Comparison of ENCODE assay signal across 21 cellular contexts in the genomic region with DNA sequence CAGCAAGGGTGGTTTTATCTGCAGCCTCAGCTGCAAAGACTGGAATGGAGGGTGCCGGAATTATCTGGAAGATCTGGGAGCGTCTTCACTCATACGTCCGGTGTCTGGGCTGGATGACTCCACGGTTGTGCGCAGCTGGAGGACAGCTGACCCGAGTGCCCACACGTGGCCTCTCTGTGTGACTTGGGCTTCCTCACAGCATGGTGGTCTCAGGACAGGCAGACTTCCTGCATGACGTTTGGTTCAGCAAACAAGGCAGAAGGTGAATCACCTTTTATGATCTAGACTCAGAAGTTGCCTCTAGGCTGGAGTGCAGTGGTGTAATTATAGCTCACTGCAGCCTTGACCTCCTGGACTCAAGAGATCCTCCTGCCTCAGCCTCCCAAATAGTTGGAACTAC. TPM values are rescaled to one million over a fixed set of nuclear protein-coding genes. Genes with fewer than 3 reads are reported as not detected.
"Had no signal": no experiment of that assay in that cellular context is flagged by ENCODE, and none has a peak within 500 bp of the region (broad histone marks: within the 10 kb centered on the region; RNA-seq: fewer than 3 reads in every experiment).

No MANE protein-coding gene starts in this region.

- H3K4me3 ChIP-seq: lung, thoracic aorta had no signal

- H3K9me3 ChIP-seq: spleen, thoracic aorta had no signal

- DNase-seq: activated CD4-positive, alpha-beta T cell treated with anti-CD3 and anti-CD28 coated beads, Interleukin-2, amount 10 ng/mL, durations not matched to agents 7 days and 5 days; activated CD4-positive, CD25-positive, alpha-beta regulatory T cell treated with anti-CD3 and anti-CD28 coated beads, Interleukin-2, amount 50 U/mL, for 72 hours; activated CD8-positive, alpha-beta memory T cell treated with anti-CD3 and anti-CD28 coated beads, Interleukin-2, amount 10 ng/mL, durations not matched to agents 7 days and 5 days; activated naive CD8-positive, alpha-beta T cell treated with anti-CD3 and anti-CD28 coated beads, Interleukin-2, amount 50 U/mL, for 24 hours; mesendoderm; right cardiac atrium; WERI-Rb-1 had no signal

- H3K36me3 ChIP-seq: spleen, thoracic aorta, WERI-Rb-1 had no signal

- FAIRE-seq: keratinocyte, urothelium cell line had no signal

- H3K27ac ChIP-seq: thoracic aorta, WERI-Rb-1 had no signal

RNA-seq across cellular contexts. Expression of a gene that starts 33.2 kb away (rescaled TPM):
- total RNA-seq: activated CD4-positive, alpha-beta T cell treated with anti-CD3 and anti-CD28 coated beads, Interleukin-2, amount 10 ng/mL, durations not matched to agents 7 days and 5 days; activated CD8-positive, alpha-beta memory T cell treated with anti-CD3 and anti-CD28 coated beads, Interleukin-2, amount 10 ng/mL, durations not matched to agents 7 days and 5 days; activated CD8-positive, alpha-beta T cell treated with anti-CD3 and anti-CD28 coated beads, Interleukin-2, amount 10 ng/mL, durations not matched to agents 7 days and 5 days; activated T-helper 2 cell treated with anti-CD3 and anti-CD28 coated beads, Interferon-gamma antibody, Interleukin-2, Interleukin-4, amounts not matched to agents 10 μg/mL and 5 μg/mL and 100 μg/mL, durations not matched to agents 14 hours and 24 hours and 36 hours; mononuclear cell; right cardiac atrium; spleen; thoracic aorta had no signal
- polyA plus RNA-seq: esophagus, fibroblast of lung, keratinocyte, right cardiac atrium, spleen had no signal

RNA-seq across cellular contexts. Expression of a gene that starts 39.0 kb away (rescaled TPM):
- total RNA-seq: activated CD4-positive, alpha-beta T cell treated with anti-CD3 and anti-CD28 coated beads, Interleukin-2, amount 10 ng/mL, durations not matched to agents 7 days and 5 days; activated CD8-positive, alpha-beta memory T cell treated with anti-CD3 and anti-CD28 coated beads, Interleukin-2, amount 10 ng/mL, durations not matched to agents 7 days and 5 days; activated CD8-positive, alpha-beta T cell treated with anti-CD3 and anti-CD28 coated beads, Interleukin-2, amount 10 ng/mL, durations not matched to agents 7 days and 5 days; activated T-helper 2 cell treated with anti-CD3 and anti-CD28 coated beads, Interferon-gamma antibody, Interleukin-2, Interleukin-4, amounts not matched to agents 10 μg/mL and 5 μg/mL and 100 μg/mL, durations not matched to agents 14 hours and 24 hours and 36 hours; endothelial cell of umbilical vein; fibroblast of lung; osteoblast; right cardiac atrium; thoracic aorta had no signal
- polyA plus RNA-seq: endothelial cell of umbilical vein, esophagus, fibroblast of lung, keratinocyte, right cardiac atrium had no signal

RNA-seq across cellular contexts. Expression of a gene that starts 56.5 kb away (rescaled TPM):
- total RNA-seq: activated CD4-positive, alpha-beta T cell treated with anti-CD3 and anti-CD28 coated beads, Interleukin-2, amount 10 ng/mL, durations not matched to agents 7 days and 5 days; activated CD8-positive, alpha-beta memory T cell treated with anti-CD3 and anti-CD28 coated beads, Interleukin-2, amount 10 ng/mL, durations not matched to agents 7 days and 5 days; activated CD8-positive, alpha-beta T cell treated with anti-CD3 and anti-CD28 coated beads, Interleukin-2, amount 10 ng/mL, durations not matched to agents 7 days and 5 days; activated T-helper 2 cell treated with anti-CD3 and anti-CD28 coated beads, Interferon-gamma antibody, Interleukin-2, Interleukin-4, amounts not matched to agents 10 μg/mL and 5 μg/mL and 100 μg/mL, durations not matched to agents 14 hours and 24 hours and 36 hours; endothelial cell of umbilical vein; fibroblast of lung; fibroblast of villous mesenchyme; natural killer cell; osteoblast; right cardiac atrium; thoracic aorta had no signal
- polyA plus RNA-seq: endothelial cell of umbilical vein, esophagus, fibroblast of lung, keratinocyte, right cardiac atrium, spleen had no signal
